ENCODE assay signal across 19 cellular contexts in the genomic region with DNA sequence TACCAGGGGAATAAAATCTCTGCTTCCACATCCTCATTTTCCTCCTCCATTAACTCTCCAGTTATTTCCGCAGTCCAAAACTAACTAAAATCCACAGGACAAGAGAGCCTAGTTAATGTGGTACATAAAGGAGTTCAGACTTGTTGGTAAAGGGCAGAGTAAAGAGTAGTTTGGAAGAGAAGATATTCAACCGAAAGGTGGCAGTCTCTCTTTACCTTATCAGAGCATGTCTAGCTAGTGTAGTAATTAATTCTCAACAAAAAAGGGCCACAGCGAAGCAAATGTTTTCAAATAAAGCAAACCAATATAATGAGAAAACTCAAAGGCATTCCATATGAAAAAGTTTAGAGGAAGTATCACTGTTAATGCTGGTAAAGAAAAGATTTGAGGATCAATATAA.
DNase-seq lines count a peak whose midpoint lies in the region; ATAC-seq and TF ChIP-seq lines count a peak whose summit lies in the region.
"Had no signal": no experiment of that assay in that cellular context is flagged by ENCODE, and none has a peak within 500 bp of the region (broad histone marks: within the 10 kb centered on the region; RNA-seq: fewer than 3 reads in every experiment).

No MANE protein-coding gene starts in this region.

- H3K9me3 ChIP-seq in OCI-LY7 (ENCODE audit: low read length) = no peaks in the 10 kb centered on the region
- H3K9me3 ChIP-seq: tibial artery had no signal

- peak; percentile 75 for TF ChIP-seq CTCF in OCI-LY7 (conservative IDR thresholded peaks at IDR 0.05; ENCODE audit: low read length)
- TF ChIP-seq CTCF in epithelial cell of esophagus (IDR thresholded peaks at IDR 0.05; ENCODE audit: insufficient read depth, low read depth, low read length, missing control alignments) = no peak

- POLR2A ChIA-PET in OCI-LY7 (lab: Charles Lee) = interaction anchor here (1.4 kb wide), 1 partner anchor 12 kb away, joined by 4 read pairs; no protein-coding TSS in a partner anchor

- no peaks in the 10 kb centered on the region for H3K9me2 ChIP-seq in OCI-LY7 (ENCODE audit: insufficient read depth, low read length)

- H3K4me3 ChIP-seq in OCI-LY7 (ENCODE audit: low read depth, low read length, poor library complexity, severe bottlenecking) (no peak overlapping the region), epithelial cell of esophagus (ENCODE audit: low read length) (no peak overlapping the region)
- H3K4me3 ChIP-seq: tibial artery had no signal

- CTCF ChIA-PET in OCI-LY7 (lab: Charles Lee; ENCODE audit: unreplicated experiment) = no interaction called here

- no peak overlapping the region for H3K4me2 ChIP-seq in OCI-LY7 (ENCODE audit: low read length)

- DNase-seq in DMS53 (lab: John Stamatoyannopoulos, UW) = peak; percentile 60
- peak; percentile 28 for DNase-seq in OCI-LY7 (ENCODE audit: low spot score)
- peak; percentile 0 for DNase-seq in epithelial cell of esophagus (ENCODE audit: low read depth)
- DNase-seq in mesenteric fat pad (ENCODE audit: low spot score) = no peak
- no peak for DNase-seq in COLO668 (lab: John Stamatoyannopoulos, UW; ENCODE audit: unreplicated experiment)
- DNase-seq in hypothalamus (lab: John Stamatoyannopoulos, UW) = no peak
- no peak for DNase-seq in 8988T
- DNase-seq: activated CD4-positive, CD25-positive, alpha-beta regulatory T cell; activated naive CD8-positive, alpha-beta T cell treated with anti-CD3 and anti-CD28 coated beads for 36 hours; activated T-cell treated with anti-CD3 and anti-CD28 coated beads, Interleukin-2, amount 50 U/mL, for 72 hours; IMR-90; NCI-H1092; NCI-H2107; NCI-H524 treated with DMSO at 0.1 percent for 48 hours; stimulated activated naive CD4-positive, alpha-beta T cell; tibial artery had no signal

- H3K79me2 ChIP-seq in OCI-LY7 (ENCODE audit: insufficient read depth, low read depth, low read length) = no peaks in the 10 kb centered on the region

- intact Hi-C loops in OCI-LY7 (cut with micrococcal nuclease; ENCODE audit: unreplicated experiment) = no loop called here

- H3K36me3 ChIP-seq in OCI-LY7 (ENCODE audit: insufficient read depth, low read length) = no peaks in the 10 kb centered on the region
- H3K36me3 ChIP-seq: tibial artery had no signal

- H2AFZ ChIP-seq in OCI-LY7 (ENCODE audit: low read length) = no peak overlapping the region

- H4K20me1 ChIP-seq in OCI-LY7 (ENCODE audit: insufficient read depth, low read length) = no peaks in the 10 kb centered on the region

- H3K27ac ChIP-seq in OCI-LY7 (ENCODE audit: low read depth, low read length, poor library complexity, severe bottlenecking) = no peak overlapping the region
- H3K27ac ChIP-seq: RWPE1, tibial artery had no signal

- no peaks in the 10 kb centered on the region for H3K4me1 ChIP-seq in OCI-LY7 (ENCODE audit: insufficient read depth, low read length, poor library complexity, severe bottlenecking)
- H3K4me1 ChIP-seq: tibial artery had no signal

- ATAC-seq in GM19351 (IDR thresholded peaks at IDR 0.05; ENCODE audit: unreplicated experiment) = peak; percentile 57
- ATAC-seq: activated T-cell treated with anti-CD3 and anti-CD28 coated beads, Interleukin-2, amount 50 U/mL, for 72 hours; natural killer cell treated with Interleukin-12 subunit alpha and Interleukin-12 subunit beta and Interleukin-15 and Interleukin-18, amount 100 ng/mL, for 72 hours had no signal

- no TSS peak for BruUV-seq in OCI-LY7 (replicated peaks; lab: Mats Ljungman, UMichigan)

Comparison
In these comparisons a context has a peak if more than half of its experiments do, and no peak if none do; other contexts are left out.
1. DNase-seq: peak in DMS53 (single experiment), OCI-LY7 (single experiment) and epithelial cell of esophagus (single experiment); none in mesenteric fat pad (single experiment), COLO668 (single experiment), hypothalamus (0 of 51) and 8988T (single experiment).